9 cellular contexts compared by ENCODE assay signal in the genomic region with DNA sequence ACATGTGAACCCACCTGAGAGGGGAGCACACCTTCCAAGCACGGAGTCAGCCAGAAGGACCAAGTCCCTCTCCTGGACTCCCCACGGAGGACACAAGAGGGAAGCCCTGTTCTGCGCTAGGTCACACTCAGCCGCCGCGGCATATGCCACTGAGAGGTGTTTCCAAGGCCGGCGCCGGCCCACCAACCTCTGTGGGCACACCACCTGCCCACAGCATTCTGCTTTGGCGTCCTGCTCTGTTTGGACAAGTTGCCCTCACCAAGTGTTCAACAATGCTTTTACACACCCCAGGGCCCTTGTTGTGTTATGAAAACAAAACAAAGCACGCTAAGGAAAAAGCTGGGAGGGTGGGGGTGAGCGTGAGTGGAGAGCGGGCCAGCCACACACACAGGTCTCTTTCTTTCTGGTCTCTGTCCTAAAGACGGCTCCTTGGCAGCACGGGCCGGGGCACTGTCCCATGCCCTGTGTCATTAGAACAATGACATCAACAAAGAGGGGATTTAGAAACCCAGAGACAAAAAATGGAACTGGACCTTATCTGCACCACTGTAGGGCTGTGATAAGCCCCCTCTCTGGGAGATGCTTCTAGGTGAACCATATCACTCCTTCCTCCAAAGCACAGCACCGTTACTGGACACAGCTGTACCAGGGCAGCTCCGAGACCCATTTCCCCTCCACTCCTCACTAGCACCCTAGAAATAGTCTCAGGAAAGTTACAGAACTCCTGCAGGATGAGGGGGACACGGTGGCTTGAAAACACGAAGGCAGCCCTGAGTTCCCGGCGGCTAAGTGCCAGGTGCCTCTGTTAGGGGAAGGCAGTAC. TPM values are rescaled to one million over a fixed set of nuclear protein-coding genes. Genes with fewer than 3 reads are reported as not detected.
DNase-seq lines count a peak whose midpoint lies in the region; ATAC-seq and TF ChIP-seq lines count a peak whose summit lies in the region.
"Had no signal": no experiment of that assay in that cellular context is flagged by ENCODE, and none has a peak within 500 bp of the region (broad histone marks: within the 10 kb centered on the region; RNA-seq: fewer than 3 reads in every experiment).

No MANE protein-coding gene starts in this region.

- no peaks in the 10 kb centered on the region for H3K9me3 ChIP-seq in left lung
- H3K9me3 ChIP-seq in thyroid gland = no peaks in the 10 kb centered on the region
- H3K9me3 ChIP-seq: mucosa of descending colon had no signal

- H3K4me1 ChIP-seq in left lung (peaks cover 82 to 97% of the 10 kb centered on the region in 2 donors), thyroid gland (peaks cover 87 to 100% of the 10 kb centered on the region in 2 donors)

- H3K9me3 Mint-ChIP-seq in activated CD4-positive, alpha-beta T cell treated with anti-CD3 and anti-CD28 coated beads, Interleukin-2, amount 10 ng/mL, durations not matched to agents 7 days and 5 days = no peaks in the 10 kb centered on the region
- no peaks in the 10 kb centered on the region for H3K9me3 Mint-ChIP-seq in activated naive CD8-positive, alpha-beta T cell treated with anti-CD3 and anti-CD28 coated beads, Interleukin-2, amount 10 ng/mL, durations not matched to agents 7 days and 5 days

- H3K36me3 ChIP-seq in left lung (peaks cover 0 to 15% of the 10 kb centered on the region in 2 donors), thyroid gland (no peaks in the 10 kb centered on the region)

- CTCF ChIA-PET in activated CD4-positive, alpha-beta T cell treated with anti-CD3 and anti-CD28 coated beads, Interleukin-2, amount 10 ng/mL, durations not matched to agents 7 days and 5 days (lab: Charles Lee) = interaction anchor here (0.6 to 1.7 kb wide), 4 partner anchors 11 to 246 kb away, joined by 3 to 6 read pairs (median 6); no protein-coding TSS in a partner anchor

- 39 to 44% methylated on average over 22 of the region's 22 CpGs for WGBS in thyroid gland, 2 donors

- H3K27me3 ChIP-seq in left lung = no peaks in the 10 kb centered on the region
- no peaks in the 10 kb centered on the region for H3K27me3 ChIP-seq in thyroid gland

- no peak for DNase-seq in activated CD4-positive, alpha-beta T cell treated with anti-CD3 and anti-CD28 coated beads, Interleukin-2, amount 10 ng/mL, durations not matched to agents 7 days and 5 days
- no peak for DNase-seq in activated CD4-positive, alpha-beta T cell treated with anti-CD3 and anti-CD28 coated beads, Interleukin-2, amount 50 U/mL, for 48 hours
- DNase-seq in activated naive CD8-positive, alpha-beta T cell treated with anti-CD3 and anti-CD28 coated beads, Interleukin-2, amount 10 ng/mL, durations not matched to agents 7 days and 5 days = no peak
- no peak for DNase-seq in left lung
- peak; percentile 84 to 91 for DNase-seq in thyroid gland
- DNase-seq in SKM-1 (lab: John Stamatoyannopoulos, UW; ENCODE audit: unreplicated experiment) = no peak
- no peak for DNase-seq in NCI-H82 treated with DMSO at 0.1 percent for 48 hours (lab: John Stamatoyannopoulos, UW; ENCODE audit: unreplicated experiment)

- intact Hi-C loops in left lung (cut with DNase I) = no loop called here
- intact Hi-C loops in thyroid gland (cut with DNase I) = no loop called here

- H3K27ac ChIP-seq in left lung (peak overlapping the region; percentile 78 to 85), thyroid gland (peak overlapping the region in 2 of 3 donors; percentile 65 to 69)

- TF ChIP-seq CTCF in left lung (IDR thresholded peaks at IDR 0.05) = no peak
- TF ChIP-seq CTCF in thyroid gland (IDR thresholded peaks at IDR 0.05) = peak in 4 of 6 experiments; percentile 9 to 30 (median 22)

- POLR2A ChIA-PET in activated CD4-positive, alpha-beta T cell treated with anti-CD3 and anti-CD28 coated beads, Interleukin-2, amount 10 ng/mL, durations not matched to agents 7 days and 5 days (lab: Charles Lee) = no interaction called here
- POLR2A ChIA-PET in activated naive CD8-positive, alpha-beta T cell treated with anti-CD3 and anti-CD28 coated beads, Interleukin-2, amount 10 ng/mL, durations not matched to agents 7 days and 5 days (lab: Charles Lee) = interaction anchor here (0.9 to 1.6 kb wide), 6 partner anchors 8 to 98 kb away, joined by 3 to 6 read pairs (median 4); no protein-coding TSS in a partner anchor

- H3K27me3 Mint-ChIP-seq in activated CD4-positive, alpha-beta T cell treated with anti-CD3 and anti-CD28 coated beads, Interleukin-2, amount 10 ng/mL, durations not matched to agents 7 days and 5 days = no peaks in the 10 kb centered on the region
- H3K27me3 Mint-ChIP-seq in activated naive CD8-positive, alpha-beta T cell treated with anti-CD3 and anti-CD28 coated beads, Interleukin-2, amount 10 ng/mL, durations not matched to agents 7 days and 5 days = no peaks in the 10 kb centered on the region

- TF ChIP-seq POLR2A in thyroid gland (IDR thresholded peaks at IDR 0.05) = no peak

- H3K4me3 ChIP-seq in left lung (peak overlapping the region in 1 of 2 donors; percentile 13), thyroid gland (replicated peaks in 1 of 3) (no peak overlapping the region)
- H3K4me3 ChIP-seq: mucosa of descending colon had no signal

- H3K36me3 Mint-ChIP-seq in activated CD4-positive, alpha-beta T cell treated with anti-CD3 and anti-CD28 coated beads, Interleukin-2, amount 10 ng/mL, durations not matched to agents 7 days and 5 days (ENCODE audit: low read depth) = peaks cover 55% of the 10 kb centered on the region
- peaks cover 42% of the 10 kb centered on the region for H3K36me3 Mint-ChIP-seq in activated naive CD8-positive, alpha-beta T cell treated with anti-CD3 and anti-CD28 coated beads, Interleukin-2, amount 10 ng/mL, durations not matched to agents 7 days and 5 days

- no peak for ATAC-seq in activated naive CD8-positive, alpha-beta T cell treated with anti-CD3 and anti-CD28 coated beads, Interleukin-2, amount 10 ng/mL, durations not matched to agents 7 days and 5 days (ENCODE audit: low read depth)
- ATAC-seq in left lung (peak; percentile 7), GM21737 (IDR thresholded peaks at IDR 0.05; ENCODE audit: unreplicated experiment) (no peak)
- ATAC-seq: mucosa of descending colon had no signal

- H3K4me3 Mint-ChIP-seq in activated CD4-positive, alpha-beta T cell treated with anti-CD3 and anti-CD28 coated beads, Interleukin-2, amount 10 ng/mL, durations not matched to agents 7 days and 5 days = peak overlapping the region; percentile 47
- H3K4me3 Mint-ChIP-seq in activated naive CD8-positive, alpha-beta T cell treated with anti-CD3 and anti-CD28 coated beads, Interleukin-2, amount 10 ng/mL, durations not matched to agents 7 days and 5 days = peak overlapping the region; percentile 64

- peaks cover 95% of the 10 kb centered on the region for H3K4me1 Mint-ChIP-seq in activated CD4-positive, alpha-beta T cell treated with anti-CD3 and anti-CD28 coated beads, Interleukin-2, amount 10 ng/mL, durations not matched to agents 7 days and 5 days
- H3K4me1 Mint-ChIP-seq in activated naive CD8-positive, alpha-beta T cell treated with anti-CD3 and anti-CD28 coated beads, Interleukin-2, amount 10 ng/mL, durations not matched to agents 7 days and 5 days = peaks cover 79% of the 10 kb centered on the region

- peak overlapping the region; percentile 87 for H3K27ac Mint-ChIP-seq in activated CD4-positive, alpha-beta T cell treated with anti-CD3 and anti-CD28 coated beads, Interleukin-2, amount 10 ng/mL, durations not matched to agents 7 days and 5 days
- H3K27ac Mint-ChIP-seq in activated naive CD8-positive, alpha-beta T cell treated with anti-CD3 and anti-CD28 coated beads, Interleukin-2, amount 10 ng/mL, durations not matched to agents 7 days and 5 days = peak overlapping the region; percentile 89

RNA-seq across cellular contexts. Expression of gene SMAD7, which starts 17.0 kb away (rescaled TPM):
- 10 to 100 TPM; 19.5 to 21.7 TPM for total RNA-seq in activated CD4-positive, alpha-beta T cell treated with anti-CD3 and anti-CD28 coated beads, Interleukin-2, amount 10 ng/mL, durations not matched to agents 7 days and 5 days
- total RNA-seq in activated naive CD8-positive, alpha-beta T cell treated with anti-CD3 and anti-CD28 coated beads, Interleukin-2, amount 10 ng/mL, durations not matched to agents 7 days and 5 days = 10 to 100 TPM; 26.8 to 30.1 TPM
- 10 to 100 TPM; 43.3 to 46.3 TPM for total RNA-seq in left lung
- 10 to 100 TPM; 40.1 to 69.3 (median 59.2) TPM for total RNA-seq in thyroid gland

Comparison
In these comparisons a context has a peak if more than half of its experiments do, and no peak if none do; other contexts are left out.
1. DNase-seq: peak in thyroid gland (2 of 2); none in activated CD4-positive, alpha-beta T cell treated with anti-CD3 and anti-CD28 coated beads, Interleukin-2, amount 10 ng/mL, durations not matched to agents 7 days and 5 days (single experiment), activated CD4-positive, alpha-beta T cell treated with anti-CD3 and anti-CD28 coated beads, Interleukin-2, amount 50 U/mL, for 48 hours (0 of 2), activated naive CD8-positive, alpha-beta T cell treated with anti-CD3 and anti-CD28 coated beads, Interleukin-2, amount 10 ng/mL, durations not matched to agents 7 days and 5 days (single experiment), left lung (0 of 2), SKM-1 (single experiment) and NCI-H82 treated with DMSO at 0.1 percent for 48 hours (single experiment).
2. CTCF ChIP-seq: peak in thyroid gland (4 of 6); none in left lung (0 of 2).